ENCODE assay signal across 8 cellular contexts in genomic region chr4:152784490-152785195, GRCh38. TPM values are rescaled to one million over a fixed set of nuclear protein-coding genes. Genes with fewer than 3 reads are reported as not detected.
A peak's percentile ranks its signal among the peaks of the same experiment; 100 is the strongest.
DNase-seq lines count a peak whose midpoint lies in the region; ATAC-seq, FAIRE-seq and TF ChIP-seq lines count a peak whose summit lies in the region.

No MANE protein-coding gene starts in this region.

- peak; percentile 39 for TF ChIP-seq CTCF in epithelial cell of proximal tubule (conservative IDR thresholded peaks at IDR 0.05; ENCODE audit: low read depth, low read length)
- TF ChIP-seq CTCF in transverse colon (IDR thresholded peaks at IDR 0.05) = peak in 1 of 5 experiments; percentile 11

- in situ Hi-C loops in transverse colon (cut with MboI; ENCODE audit: low pct_ligation_motif_present in 1 of 4, low pct_unique_long_range_greater_than_20kb in 1 of 4, low sequenced_read_pairs in 3 of 4) = no loop called here

- TF ChIP-seq EP300 in transverse colon (IDR thresholded peaks at IDR 0.05; ENCODE audit: low read depth) = no peak

- peak overlapping the region in 3 of 4 donors; percentile 5 to 36 (median 21) for H3K27ac ChIP-seq in transverse colon

- H3K4me1 ChIP-seq in transverse colon = peaks cover 15 to 67% (median 41%) of the 10 kb centered on the region in 4 donors

- intact Hi-C loops in transverse colon (cut with DNase I; ENCODE audit: low total_unique reads) = no loop called here

- DNase-seq in SIG-M5 treated with dmso at 0.1 percent for 504 hours (lab: John Stamatoyannopoulos, UW; ENCODE audit: unreplicated experiment) (peak; percentile 18), SIG-M5 (lab: John Stamatoyannopoulos, UW) (no peak), NCI-H460 (ENCODE audit: extremely low read depth, low read depth) (peak; percentile 41), epithelial cell of proximal tubule (ENCODE audit: low read depth) (no peak), transverse colon (peak; percentile 16), HTR-8/SVneo (ENCODE audit: insufficient read length, low spot score) (no peak)

- 76 to 96% methylated on average over 3 to 4 of the region's 4 CpGs for WGBS in transverse colon (ENCODE audit: low coverage in 1 of 2), 2 donors

- no peak for TF ChIP-seq POLR2A in transverse colon (IDR thresholded peaks at IDR 0.05)

- H3K4me3 ChIP-seq in epithelial cell of proximal tubule (ENCODE audit: low read depth, low read length) (no peak overlapping the region), transverse colon (no peak overlapping the region)

- ATAC-seq in GM21717 (IDR thresholded peaks at IDR 0.05; ENCODE audit: unreplicated experiment) = no peak
- ATAC-seq in HG03025 (IDR thresholded peaks at IDR 0.05; ENCODE audit: low FRiP score, unreplicated experiment) = no peak

- H3K36me3 ChIP-seq in transverse colon = peaks cover 0 to 5% (median 0%) of the 10 kb centered on the region in 4 donors

- no peaks in the 10 kb centered on the region for H3K27me3 ChIP-seq in transverse colon

- no peaks in the 10 kb centered on the region for H3K9me3 ChIP-seq in transverse colon

- no peak for FAIRE-seq in HTR-8/SVneo (lab: Jason Lieb, UNC)

RNA-seq across cellular contexts. Expression of gene ARFIP1, which starts 4.9 kb away (rescaled TPM):
- total RNA-seq in NCI-H460 (2014; rRNA removed; shearing (Covaris generic)) = 43.6 and 47.9 TPM in 2 replicates
- 11.5 and 20.1 TPM in 2 replicates for polyA plus RNA-seq in NCI-H460 (2014; cell fraction: nucleus; rRNA removed)
- total RNA-seq in epithelial cell of proximal tubule (29.1 and 33.9 TPM in 2 replicates), transverse colon (100 to 1,000 TPM in 1 of 4 donors, 10 to 100 TPM in 3; 35.0 to 115 (median 46.2) TPM)

RNA-seq across cellular contexts. Expression of gene TIGD4, which starts 5.1 kb away (rescaled TPM):
- total RNA-seq in NCI-H460 (2014; rRNA removed; shearing (Covaris generic)) = 1.8 and 2.3 TPM in 2 replicates
- 1.0 and 3.0 TPM in 2 replicates for polyA plus RNA-seq in NCI-H460 (2014; cell fraction: nucleus; rRNA removed)
- total RNA-seq in epithelial cell of proximal tubule = 0.12 and 0.36 TPM in 2 replicates
- total RNA-seq in transverse colon = under 1 TPM in 3 of 4 donors, not detected in 1; 0.14 to 0.95 (median 0.75) TPM

Comparison
In these comparisons a context has a peak if more than half of its experiments do, and no peak if none do; other contexts are left out.
1. DNase-seq: peak in SIG-M5 treated with dmso at 0.1 percent for 504 hours (single experiment), NCI-H460 (single experiment) and transverse colon (single experiment); none in SIG-M5 (single experiment), epithelial cell of proximal tubule (single experiment) and HTR-8/SVneo (single experiment).